ENCODE assay signal across 8 cellular contexts in the genomic region with DNA sequence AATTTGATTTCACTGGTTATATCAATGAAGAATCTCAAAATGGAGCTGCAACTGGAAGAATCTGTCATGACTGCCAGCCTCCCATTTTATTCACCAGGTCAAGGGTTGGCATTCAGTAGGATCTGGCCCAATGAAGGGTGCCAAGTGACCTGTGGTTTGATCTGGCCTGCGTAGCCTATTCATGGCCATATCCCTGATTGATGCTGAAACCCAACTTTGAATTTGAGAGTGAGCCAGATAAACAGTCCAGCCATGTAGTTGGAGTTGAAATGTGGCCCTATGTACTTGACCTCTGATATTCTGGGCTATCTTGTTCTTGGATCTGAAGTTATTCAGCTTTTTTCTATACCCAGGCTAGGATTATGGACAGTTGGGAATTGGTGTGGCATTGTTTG. TPM values are rescaled to one million over a fixed set of nuclear protein-coding genes. Genes with fewer than 3 reads are reported as not detected.
A peak's percentile ranks its signal among the peaks of the same experiment; 100 is the strongest.
DNase-seq lines count a peak whose midpoint lies in the region; ATAC-seq, FAIRE-seq and TF ChIP-seq lines count a peak whose summit lies in the region.

No MANE protein-coding gene starts in this region.

- H3K9me1 ChIP-seq in keratinocyte (ENCODE audit: control insufficient read depth, extremely low read depth, insufficient read depth, low read length): no peaks in the 10 kb centered on the region

- no peak for ATAC-seq in activated naive CD4-positive, alpha-beta T cell treated with anti-CD3 and anti-CD28 coated beads, Interleukin-2, amount 50 U/mL, for 72 hours
- ATAC-seq in HG02884 (IDR thresholded peaks at IDR 0.05; ENCODE audit: unreplicated experiment): no peak

- peaks cover 62% of the 10 kb centered on the region for H3K79me2 ChIP-seq in keratinocyte (ENCODE audit: control insufficient read depth, insufficient read depth, low read length)

- H3K4me1 ChIP-seq in keratinocyte (ENCODE audit: control insufficient read depth, extremely low read depth, insufficient read depth, low read length): peaks cover 24% of the 10 kb centered on the region

- H2AFZ ChIP-seq in keratinocyte (ENCODE audit: control insufficient read depth, low read length): no peak overlapping the region

- peaks cover 40% of the 10 kb centered on the region for H3K4me1 Mint-ChIP-seq in T-helper 2 cell treated with Interferon-gamma antibody and Interleukin-4, amounts not matched to agents 5 μg/mL and 100 μg/mL, for 36 hours (ENCODE audit: low read depth)

- peaks cover 22% of the 10 kb centered on the region for H3K36me3 Mint-ChIP-seq in T-helper 2 cell treated with Interferon-gamma antibody and Interleukin-4, amounts not matched to agents 5 μg/mL and 100 μg/mL, for 36 hours (ENCODE audit: low read depth)
- peaks cover 20 to 23% of the 10 kb centered on the region in 2 donors for H3K36me3 Mint-ChIP-seq in activated naive CD4-positive, alpha-beta T cell treated with anti-CD3 and anti-CD28 coated beads, Interleukin-2, amount 50 U/mL, for 72 hours

- FAIRE-seq in keratinocyte (lab: Jason Lieb, UNC): no peak

- peak overlapping the region; percentile 99 for H3K4me2 ChIP-seq in keratinocyte (ENCODE audit: control insufficient read depth, extremely low read depth, insufficient read depth, low read depth, low read length)

- H3K9ac ChIP-seq in keratinocyte (ENCODE audit: control insufficient read depth, extremely low read depth, insufficient read depth, low read length): peak overlapping the region; percentile 99

- H3K4me3 Mint-ChIP-seq in T-helper 2 cell treated with Interferon-gamma antibody and Interleukin-4, amounts not matched to agents 5 μg/mL and 100 μg/mL, for 36 hours: peak overlapping the region; percentile 96

- H3K27me3 Mint-ChIP-seq in T-helper 2 cell treated with Interferon-gamma antibody and Interleukin-4, amounts not matched to agents 5 μg/mL and 100 μg/mL, for 36 hours (ENCODE audit: low read depth): no peaks in the 10 kb centered on the region

- peaks cover 5% of the 10 kb centered on the region for H3K9me3 Mint-ChIP-seq in T-helper 2 cell treated with Interferon-gamma antibody and Interleukin-4, amounts not matched to agents 5 μg/mL and 100 μg/mL, for 36 hours
- H3K9me3 Mint-ChIP-seq in activated naive CD4-positive, alpha-beta T cell treated with anti-CD3 and anti-CD28 coated beads, Interleukin-2, amount 50 U/mL, for 72 hours: peaks cover 0 to 5% of the 10 kb centered on the region in 2 donors

- no peaks in the 10 kb centered on the region for H4K20me1 ChIP-seq in keratinocyte (ENCODE audit: control insufficient read depth, extremely low read depth, insufficient read depth, low read length)

- no peak overlapping the region for H3K27ac Mint-ChIP-seq in T-helper 2 cell treated with Interferon-gamma antibody and Interleukin-4, amounts not matched to agents 5 μg/mL and 100 μg/mL, for 36 hours
- peak overlapping the region; percentile 98 to 99 for H3K27ac Mint-ChIP-seq in activated naive CD4-positive, alpha-beta T cell treated with anti-CD3 and anti-CD28 coated beads, Interleukin-2, amount 50 U/mL, for 72 hours

- H3K27ac ChIP-seq in keratinocyte (ENCODE audit: control insufficient read depth, insufficient read depth, low read length) (peak overlapping the region; percentile 83), substantia nigra (ENCODE audit: low read depth, low read length, poor library complexity, severe bottlenecking) (peak overlapping the region; percentile 54)

- DNase-seq in T-helper 2 cell treated with Interferon-gamma antibody and Interleukin-4, amounts not matched to agents 5 μg/mL and 100 μg/mL, for 36 hours (ENCODE audit: low spot score): no peak
- DNase-seq in T-helper 2 cell (no peak), keratinocyte (ENCODE audit: low read depth, low spot score) (no peak), substantia nigra (lab: John Stamatoyannopoulos, UW) (peak in 4 of 49 donors; percentile 10 to 15 (median 12)), NCI-H2029 treated with DMSO at 0.1 percent for 48 hours (lab: John Stamatoyannopoulos, UW) (no peak), occipital lobe (lab: John Stamatoyannopoulos, UW) (no peak)
- DNase-seq in activated naive CD4-positive, alpha-beta T cell treated with anti-CD3 and anti-CD28 coated beads, Interleukin-2, amount 50 U/mL, for 72 hours (ENCODE audit: low spot score in 2 of 2): no peak

- dilution Hi-C loops in keratinocyte (cut with MboI; ENCODE audit: extremely low pct_ligation_motif_present, low sequenced_read_pairs): no loop called here

- peak overlapping the region; percentile 84 to 99 (median 86) for H3K4me3 ChIP-seq in keratinocyte (ENCODE audit: control insufficient read depth in 2 of 3, extremely low read depth in 1 of 3, insufficient read depth in 2 of 3, low read depth in 1 of 3, low read length in 3 of 3)

- TF ChIP-seq CTCF in keratinocyte (optimal IDR thresholded peaks at IDR 0.05 in 1 of 3, IDR thresholded peaks at IDR 0.05 in 1 of 3, conservative IDR thresholded peaks at IDR 0.05 in 1 of 3; ENCODE audit: extremely low read depth in 1 of 3, insufficient read depth in 2 of 3, low read length in 3 of 3): no peak

- H3K27me3 ChIP-seq in keratinocyte (ENCODE audit: control insufficient read depth, extremely low read depth, insufficient read depth, low read length): no peaks in the 10 kb centered on the region

- peaks cover 0 to 3% of the 10 kb centered on the region in 2 experiments for H3K36me3 ChIP-seq in keratinocyte (ENCODE audit: control insufficient read depth in 2 of 2, extremely low read depth in 1 of 2, insufficient read depth in 2 of 2, low read length in 2 of 2)

- no peaks in the 10 kb centered on the region for H3K9me3 ChIP-seq in keratinocyte (ENCODE audit: control insufficient read depth, low read depth, low read length)

RNA-seq across cellular contexts. Expression of a gene that starts 1.5 kb away (rescaled TPM):
- 10 to 100 TPM; 48.9 to 54.2 TPM for total RNA-seq in activated naive CD4-positive, alpha-beta T cell treated with anti-CD3 and anti-CD28 coated beads, Interleukin-2, amount 50 U/mL, for 72 hours
- 28.3 to 43.8 TPM (median 36.1 TPM) in 3 replicates for polyA plus RNA-seq in keratinocyte
- polyA plus RNA-seq in keratinocyte (2011; ENCODE audit: low read depth): 15.0 TPM
- 16.9 and 39.5 TPM in 2 replicates for polyA plus RNA-seq in keratinocyte (2011; cell fraction: cytosol; rRNA removed)
- 36.3 and 39.2 TPM in 2 replicates for polyA plus RNA-seq in keratinocyte (2011; cell fraction: nucleus; rRNA removed)
- polyA plus RNA-seq in keratinocyte (2012; ENCODE audit: low replicate concordance): 16.7 and 19.2 TPM in 2 replicates
- 42.8 to 123 TPM (median 84.0 TPM) in 3 replicates for polyA minus RNA-seq in keratinocyte
- polyA minus RNA-seq in keratinocyte (2011; cell fraction: cytosol; rRNA and poly(A)+ RNA removed): 22.4 TPM
- 65.5 and 127 TPM in 2 replicates for polyA minus RNA-seq in keratinocyte (2011; cell fraction: nucleus; rRNA and poly(A)+ RNA removed)
- total RNA-seq in occipital lobe: 64.7 TPM
